Comparison of ENCODE assay signal across 8 cellular contexts in genomic region chr19:57830071-57830602, GRCh38. TPM values are rescaled to one million over a fixed set of nuclear protein-coding genes. Genes with fewer than 3 reads are reported as not detected.
DNase-seq lines count a peak whose midpoint lies in the region; ATAC-seq and TF ChIP-seq lines count a peak whose summit lies in the region.

Gene ZNF587B (plus strand): TSS chr19:57830299. CDS start chr19:57830529, 230 bp downstream.

- H3F3A ChIP-seq in OCI-LY1 (ENCODE audit: insufficient read depth, low read length): no peaks in the 10 kb centered on the region

- H3K79me2 ChIP-seq in OCI-LY1 (ENCODE audit: insufficient read depth, low read length) (peaks cover 51% of the 10 kb centered on the region), osteoblast (ENCODE audit: insufficient read depth, low read length) (peaks cover 67% of the 10 kb centered on the region)

- H4K20me1 ChIP-seq in OCI-LY1 (ENCODE audit: insufficient read depth, low read length) (no peaks in the 10 kb centered on the region), osteoblast (ENCODE audit: insufficient read depth, low read length) (peaks cover 14% of the 10 kb centered on the region)

- DNase-seq in DMS53 treated with DMSO at 0.1 percent for 48 hours (lab: John Stamatoyannopoulos, UW; ENCODE audit: unreplicated experiment) (peak; percentile 6), anterior cingulate cortex (lab: John Stamatoyannopoulos, UW) (peak in 56 of 58 donors; percentile 1 to 82 (median 44)), left ventricle myocardium inferior (peak; percentile 82), osteoblast (ENCODE audit: insufficient read length, low spot score, missing footprints) (peak; percentile 86), NCI-H2227 treated with DMSO at 0.1 percent for 48 hours (lab: John Stamatoyannopoulos, UW) (no peak)

- no peak within 1 kb of the TSS for H3K4me2 ChIP-seq in OCI-LY1 (ENCODE audit: low read length)
- peak within 1 kb of the TSS; percentile 36 for H3K4me2 ChIP-seq in osteoblast (ENCODE audit: insufficient read depth, low read length)

- no peak within 1 kb of the TSS for H3K9ac ChIP-seq in OCI-LY1 (ENCODE audit: low read length)

- no peaks in the 10 kb centered on the region for H3K4me1 ChIP-seq in OCI-LY1 (ENCODE audit: insufficient read depth, low read length, severe bottlenecking)
- peaks cover 42% of the 10 kb centered on the region for H3K4me1 ChIP-seq in left ventricle myocardium inferior
- no peaks in the 10 kb centered on the region for H3K4me1 ChIP-seq in osteoblast (ENCODE audit: insufficient read depth, low read length)

- ATAC-seq in HG02588 (IDR thresholded peaks at IDR 0.05; ENCODE audit: unreplicated experiment) (no peak), HG03439 (IDR thresholded peaks at IDR 0.05; ENCODE audit: unreplicated experiment) (no peak)

- H3K9me2 ChIP-seq in OCI-LY1 (ENCODE audit: low read depth, low read length): no peaks in the 10 kb centered on the region

- H2AFZ ChIP-seq in OCI-LY1 (ENCODE audit: low read length) (no peak within 1 kb of the TSS), osteoblast (ENCODE audit: low read length) (peak within 1 kb of the TSS; percentile 62)

- no peak within 1 kb of the TSS for H3K27ac ChIP-seq in OCI-LY1 (ENCODE audit: low read depth, low read length, poor library complexity, severe bottlenecking)
- H3K27ac ChIP-seq in left ventricle myocardium inferior (replicated peaks): peak within 1 kb of the TSS; percentile 90
- H3K27ac ChIP-seq in osteoblast (ENCODE audit: low read depth, low read length): no peak within 1 kb of the TSS

- H3K4me3 ChIP-seq in OCI-LY1 (ENCODE audit: low read depth, low read length, poor library complexity, severe bottlenecking) (no peak within 1 kb of the TSS), left ventricle myocardium inferior (peak within 1 kb of the TSS; percentile 73), osteoblast (ENCODE audit: insufficient read depth, low read length) (peak within 1 kb of the TSS; percentile 55)

- no peaks in the 10 kb centered on the region for H3K9me3 ChIP-seq in OCI-LY1 (ENCODE audit: low read length)
- H3K9me3 ChIP-seq in left ventricle myocardium inferior (replicated peaks): no peaks in the 10 kb centered on the region
- H3K9me3 ChIP-seq in osteoblast (ENCODE audit: low read depth, low read length): no peaks in the 10 kb centered on the region

- TF ChIP-seq CTCF in OCI-LY1 (IDR thresholded peaks at IDR 0.05; ENCODE audit: low read length) (peak; percentile 41; the same call in 1 of the 2 replicates), left ventricle myocardium inferior (IDR thresholded peaks at IDR 0.05; ENCODE audit: borderline replicate concordance) (peak; percentile 48), osteoblast (IDR thresholded peaks at IDR 0.05; ENCODE audit: extremely low read depth, low read depth, low read length) (peak; percentile 22)

- H3K36me3 ChIP-seq in OCI-LY1 (ENCODE audit: insufficient read depth, low read length) (peaks cover 46% of the 10 kb centered on the region), left ventricle myocardium inferior (no peaks in the 10 kb centered on the region), osteoblast (ENCODE audit: insufficient read depth, low read length) (peaks cover 8% of the 10 kb centered on the region)

- H3K27me3 ChIP-seq in OCI-LY1 (ENCODE audit: insufficient read depth, low read length): no peaks in the 10 kb centered on the region
- H3K27me3 ChIP-seq in left ventricle myocardium inferior (ENCODE audit: low read depth): no peaks in the 10 kb centered on the region
- H3K27me3 ChIP-seq in osteoblast (ENCODE audit: insufficient read depth, low read length): no peaks in the 10 kb centered on the region

- intact Hi-C loops in left ventricle myocardium inferior (cut with micrococcal nuclease): no loop called here

RNA-seq across cellular contexts. Expression of gene ZNF587B, which starts in this region (rescaled TPM):
- total RNA-seq in left ventricle myocardium inferior: 6.7 TPM
- 21.2 and 24.2 TPM in 2 replicates for total RNA-seq in osteoblast
